In the genomic region with DNA sequence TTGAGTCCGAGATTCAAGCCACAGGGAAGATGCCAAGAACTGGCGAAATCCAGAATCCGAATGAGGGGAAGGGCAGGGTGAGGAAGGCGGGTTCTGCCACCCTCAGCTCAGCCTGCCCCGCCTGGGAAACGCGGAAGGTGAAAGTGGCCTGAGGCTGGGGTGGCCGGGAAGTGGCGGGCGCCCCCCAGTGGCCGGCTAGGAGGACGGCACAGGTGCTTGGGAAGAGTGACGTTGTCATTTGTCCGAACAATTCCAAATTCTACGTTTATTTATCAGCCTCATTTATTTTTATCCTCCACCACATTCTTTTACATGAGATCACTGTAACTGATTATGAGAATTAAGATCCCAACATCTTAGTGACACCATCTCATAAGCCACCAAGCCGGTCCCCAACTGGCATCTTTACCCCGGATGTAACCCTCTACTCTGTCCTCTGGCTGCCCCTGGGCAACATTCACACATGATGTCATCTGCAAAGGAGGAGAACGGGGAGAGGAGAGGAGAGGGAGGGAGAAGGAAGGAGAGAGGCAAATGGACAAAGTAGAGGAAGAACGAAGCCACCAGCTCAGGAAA, we compare ENCODE assay signal across 8 cellular contexts. TPM values are rescaled to one million over a fixed set of nuclear protein-coding genes. Genes with fewer than 3 reads are reported as not detected.
A peak's percentile ranks its signal among the peaks of the same experiment; 100 is the strongest.
DNase-seq lines count a peak whose midpoint lies in the region; ATAC-seq and TF ChIP-seq lines count a peak whose summit lies in the region.

No MANE protein-coding gene starts in this region.

- peak; percentile 100 for TF ChIP-seq CTCF in Calu3 (IDR thresholded peaks at IDR 0.05; ENCODE audit: unreplicated experiment)
- peak; percentile 99 for TF ChIP-seq CTCF in progenitor cell of endocrine pancreas (IDR thresholded peaks at IDR 0.05; ENCODE audit: unreplicated experiment)

- peak overlapping the region; percentile 9 for H3K4me3 Mint-ChIP-seq in Calu3 (ENCODE audit: low read depth, unreplicated experiment)
- H3K4me3 Mint-ChIP-seq in progenitor cell of endocrine pancreas (ENCODE audit: low read depth), result no peak overlapping the region

- H3K9me3 Mint-ChIP-seq in Calu3 (ENCODE audit: low read depth, unreplicated experiment) (no peaks in the 10 kb centered on the region), progenitor cell of endocrine pancreas (ENCODE audit: low read depth) (no peaks in the 10 kb centered on the region)

- H3K4me1 Mint-ChIP-seq in Calu3 (ENCODE audit: low read depth, unreplicated experiment), result peaks cover 37% of the 10 kb centered on the region
- H3K4me1 Mint-ChIP-seq in progenitor cell of endocrine pancreas (ENCODE audit: low read depth), result peaks cover 8% of the 10 kb centered on the region

- 0 out of 2 replicates have a peak, but pooled peaks have one; percentile 11 for TF ChIP-seq POLR2A in Raji (IDR thresholded peaks at IDR 0.05; ENCODE audit: insufficient read depth, low read depth, low read length)

- BruUV-seq in Calu3 (replicated peaks; lab: Mats Ljungman, UMichigan), result no TSS peak

- DNase-seq in Calu3, result peak; percentile 99
- DNase-seq in HuH-7 (ENCODE audit: low spot score), result peak; percentile 89
- peak in 3 of 4 experiments; percentile 13 to 42 (median 42) for DNase-seq in activated naive CD4-positive, alpha-beta T cell (lab: John Stamatoyannopoulos, UW)
- DNase-seq in globus pallidus (ENCODE audit: low spot score), result peak; percentile 65
- DNase-seq in progenitor cell of endocrine pancreas (ENCODE audit: low spot score, unreplicated experiment), result peak; percentile 59

- CTCF ChIA-PET in Calu3 (lab: Charles Lee), result interaction anchor here (0.5 to 12.6 kb wide), 25 partner anchors 9 to 198 kb away, joined by 3 to 437 read pairs (median 4); a partner anchor contains a TSS

- H3K27me3 Mint-ChIP-seq in Calu3 (ENCODE audit: unreplicated experiment), result peaks cover 71% of the 10 kb centered on the region
- peaks cover 50% of the 10 kb centered on the region for H3K27me3 Mint-ChIP-seq in progenitor cell of endocrine pancreas

- no peak for ATAC-seq in HG03280 (IDR thresholded peaks at IDR 0.05; ENCODE audit: unreplicated experiment)
- no peak for ATAC-seq in HG02852 (IDR thresholded peaks at IDR 0.05; ENCODE audit: unreplicated experiment)

- H3K27ac Mint-ChIP-seq in Calu3 (ENCODE audit: unreplicated experiment) (peak overlapping the region; percentile 3), progenitor cell of endocrine pancreas (peak overlapping the region; percentile 29)

- intact Hi-C loops in Calu3 (cut with micrococcal nuclease; ENCODE audit: unreplicated experiment), result loop anchor here (1.0 to 5.0 kb wide), 4 partner anchors 26 to 92 kb away; no protein-coding TSS in a partner anchor

- H3K36me3 Mint-ChIP-seq in Calu3 (ENCODE audit: insufficient read depth, unreplicated experiment), result no peaks in the 10 kb centered on the region
- H3K36me3 Mint-ChIP-seq in progenitor cell of endocrine pancreas (ENCODE audit: insufficient read depth), result no peaks in the 10 kb centered on the region

RNA-seq across cellular contexts. Expression of a gene that starts 21.3 kb away (rescaled TPM):
- 46.6 and 46.7 TPM in 2 replicates for total RNA-seq in Calu3 (2022)
- 13.8 and 16.7 TPM in 2 replicates for total RNA-seq in progenitor cell of endocrine pancreas

Comparison
In these comparisons a context has a peak if more than half of its experiments do, and no peak if none do; other contexts are left out.
1. DNase-seq: peak in every context shown above with its lines; median percentile 99 in Calu3; 89 in HuH-7; 65 in globus pallidus; 59 in progenitor cell of endocrine pancreas; 42 in activated naive CD4-positive, alpha-beta T cell.